Comparison of ENCODE assay signal across 2 cellular contexts in genomic region chr1:54416435-54416834, GRCh38.
TF ChIP-seq lines count a peak whose summit lies in the region.

No MANE protein-coding gene starts in this region.

TF ChIP-seq in K562, 482 proteins besides CTCF, POLR2A, EP300 and RAD21:
- TF ChIP-seq ELK1 (CRISPR knock-in tag; IDR thresholded peaks at IDR 0.05) (no peak), SFPQ (IDR thresholded peaks at IDR 0.05; ENCODE audit: low read depth, low read length) (no peak), ZNF263 (CRISPR knock-in tag; IDR thresholded peaks at IDR 0.05; ENCODE audit: borderline replicate concordance) (peak; percentile 79), ZKSCAN3 (CRISPR knock-in tag; IDR thresholded peaks at IDR 0.05) (no peak), TAF9B (IDR thresholded peaks at IDR 0.05; ENCODE audit: partially characterized antibody) (no peak), HMBOX1 (IDR thresholded peaks at IDR 0.05) (no peak), BCOR (IDR thresholded peaks at IDR 0.05) (0 out of 2 replicates have a peak, but pooled peaks have one; percentile 22)
TF ChIP-seq in K562: peak in this region for 2.

TF ChIP-seq in HepG2, 621 proteins besides CTCF, POLR2A, EP300 and RAD21:
- TF ChIP-seq ZNF263 (CRISPR knock-in tag; IDR thresholded peaks at IDR 0.05): peak; percentile 67
- no peak for TF ChIP-seq ZBTB7A (CRISPR knock-in tag; IDR thresholded peaks at IDR 0.05)
